25 cellular contexts compared by ENCODE assay signal in the genomic region with DNA sequence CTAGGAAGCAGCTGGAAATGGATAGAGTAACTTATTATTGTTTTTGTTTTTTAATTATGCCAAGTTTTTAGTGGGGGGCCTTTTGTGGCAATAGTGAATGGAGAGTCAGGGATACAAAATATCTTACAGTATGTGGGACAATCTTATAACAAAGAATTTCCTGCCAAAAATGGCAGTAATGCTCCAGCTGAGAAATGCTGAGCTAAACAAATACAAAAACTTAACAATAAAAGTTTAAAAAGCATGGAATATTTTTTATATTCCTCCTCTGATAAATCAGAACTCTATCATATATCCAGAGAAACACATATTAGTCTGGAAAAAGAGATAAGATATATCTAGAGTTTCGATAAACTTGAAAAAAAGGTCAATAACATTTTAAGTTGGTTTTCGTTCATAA.
"Had no signal": no experiment of that assay in that cellular context is flagged by ENCODE, and none has a peak within 500 bp of the region (broad histone marks: within the 10 kb centered on the region; RNA-seq: fewer than 3 reads in every experiment).

No MANE protein-coding gene starts in this region.

- ATAC-seq: naive thymus-derived CD8-positive, alpha-beta T cell; natural killer cell treated with Interleukin-12 subunit alpha and Interleukin-12 subunit beta and Interleukin-15 and Interleukin-18, amount 100 ng/mL, for 72 hours; psoas muscle; right cardiac atrium; stimulated activated effector memory CD8-positive, alpha-beta T cell treated with anti-CD3 and anti-CD28 coated beads, Interleukin-12 subunit alpha, Interleukin-12 subunit beta, amount 100 ng/mL, for 72 hours; stimulated activated naive B cell treated with anti-CD40 and anti-IgM and Interleukin-4, amounts not matched to agents 10 μg/mL and 1 μg/mL and 100 μg/mL, for 72 hours had no signal

- H3K27ac ChIP-seq: ovary, parathyroid adenoma, psoas muscle, sigmoid colon, stomach, thoracic aorta, thyroid gland, tibial nerve, upper lobe of left lung, vagina had no signal

- H3K4me1 ChIP-seq: parathyroid adenoma, psoas muscle, sigmoid colon, stomach, thyroid gland, tibial nerve, upper lobe of left lung, vagina had no signal

- H3K9me3 ChIP-seq: ovary, psoas muscle, sigmoid colon, stomach, thoracic aorta, thyroid gland, upper lobe of left lung, vagina had no signal

- H3K4me3 ChIP-seq: ovary, psoas muscle, sigmoid colon, stomach, thoracic aorta, thyroid gland, tibial nerve, upper lobe of left lung, vagina had no signal

- H2AFZ ChIP-seq: parathyroid adenoma had no signal

- H3K79me2 ChIP-seq: parathyroid adenoma had no signal

- FAIRE-seq: small intestine, urothelium cell line had no signal

- H3K9ac ChIP-seq: parathyroid adenoma had no signal

- H3K27me3 ChIP-seq: ovary, thyroid gland, tibial nerve, upper lobe of left lung, vagina had no signal

- H3K36me3 ChIP-seq: ovary, sigmoid colon, stomach, thoracic aorta, thyroid gland, tibial nerve, upper lobe of left lung, vagina had no signal

- DNase-seq: naive thymus-derived CD8-positive, alpha-beta T cell; nephron progenitor cell; occipital lobe; ovary; psoas muscle; right cardiac atrium; sigmoid colon; small intestine; stimulated activated CD4-positive, alpha-beta T cell treated with anti-CD3 and anti-CD28 coated beads, Interleukin-15, amount 100 ng/mL, for 24 hours; stimulated activated CD4-positive, alpha-beta T cell treated with anti-CD3 and anti-CD28 coated beads, Interleukin-2, amount 100 ng/mL, for 24 hours; stimulated activated CD4-positive, alpha-beta T cell treated with anti-CD3 and anti-CD28 coated beads, Interleukin-2, amount 100 ng/mL, for 48 hours; stimulated activated CD4-positive, alpha-beta T cell treated with anti-CD3 and anti-CD28 coated beads, Interleukin-4, amount 100 ng/mL, for 24 hours; stimulated activated naive B cell treated with anti-CD40 and anti-IgM and Interleukin-4, amounts not matched to agents 10 μg/mL and 1 μg/mL and 100 μg/mL, for 72 hours; stimulated activated naive CD4-positive, alpha-beta T cell treated with Interleukin-2 at 50 U/mL for 16 hours; stomach; thyroid gland; trophoblast cell; upper lobe of left lung had no signal
